18 cellular contexts compared by ENCODE assay signal in genomic region chrY:7240096-7240495, GRCh38.
DNase-seq lines count a peak whose midpoint lies in the region; ATAC-seq and TF ChIP-seq lines count a peak whose summit lies in the region.
"Had no signal": no experiment of that assay in that cellular context is flagged by ENCODE, and none has a peak within 500 bp of the region (broad histone marks: within the 10 kb centered on the region; RNA-seq: fewer than 3 reads in every experiment).

No MANE protein-coding gene starts in this region.

- WGBS in aorta, 2 donors: 88% methylated on average over 6 of the region's 6 CpGs; no CpG with 5 or more reads in 1 of the 2 donors

- DNase-seq in activated CD8-positive, alpha-beta memory T cell treated with anti-CD3 and anti-CD28 coated beads, Interleukin-2, amount 10 ng/mL, durations not matched to agents 7 days and 5 days: peak; percentile 78
- no peak for DNase-seq in activated CD8-positive, alpha-beta memory T cell treated with anti-CD3 and anti-CD28 coated beads for 24 hours
- DNase-seq in stimulated activated effector memory CD8-positive, alpha-beta T cell treated with anti-CD3 and anti-CD28 coated beads, Interleukin-12 subunit alpha, Interleukin-12 subunit beta, amount 100 ng/mL, for 72 hours (ENCODE audit: low spot score in 2 of 2): peak; percentile 2 to 65
- DNase-seq in 8988T: no peak
- DNase-seq in aorta: no peak
- DNase-seq in left lung: no peak
- DNase-seq: amygdala, Kasumi-1, left colon, NCI-H1694, NCI-H526, trophoblast cell had no signal

- peaks cover 49% of the 10 kb centered on the region for H3K4me1 Mint-ChIP-seq in activated CD8-positive, alpha-beta memory T cell treated with anti-CD3 and anti-CD28 coated beads, Interleukin-2, amount 10 ng/mL, durations not matched to agents 7 days and 5 days
- H3K4me1 Mint-ChIP-seq in activated naive CD4-positive, alpha-beta T cell treated with anti-CD3 and anti-CD28 coated beads, Interleukin-2, amount 50 U/mL, for 24 hours: peaks cover 36% of the 10 kb centered on the region
- peaks cover 40% of the 10 kb centered on the region for H3K4me1 Mint-ChIP-seq in stimulated activated effector memory CD8-positive, alpha-beta T cell treated with anti-CD3 and anti-CD28 coated beads, Interleukin-12 subunit alpha, Interleukin-12 subunit beta, amount 100 ng/mL, for 72 hours

- H3K36me3 ChIP-seq in aorta (ENCODE audit: control insufficient read depth in 1 of 2, insufficient read depth in 2 of 2, low read length in 1 of 2) (no peaks in the 10 kb centered on the region), left lung (no peaks in the 10 kb centered on the region)

- peak; percentile 96 for ATAC-seq in activated CD8-positive, alpha-beta memory T cell treated with anti-CD3 and anti-CD28 coated beads, Interleukin-2, amount 10 ng/mL, durations not matched to agents 7 days and 5 days
- ATAC-seq in activated CD4-positive, CD25-positive, alpha-beta regulatory T cell treated with anti-CD3 and anti-CD28 coated beads, Interleukin-2, amount 50 U/mL, for 24 hours: peak; percentile 71 to 74
- ATAC-seq in stimulated activated effector memory CD8-positive, alpha-beta T cell treated with anti-CD3 and anti-CD28 coated beads, Interleukin-12 subunit alpha, Interleukin-12 subunit beta, amount 100 ng/mL, for 72 hours: peak; percentile 99
- ATAC-seq in aorta (ENCODE audit: low FRiP score) (no peak), left lung (no peak)
- ATAC-seq: A549, esophagus mucosa, left colon had no signal

- H3K27ac ChIP-seq in aorta (ENCODE audit: low read depth in 1 of 2, low read length in 2 of 2) (no peak overlapping the region), left lung (no peak overlapping the region)
- H3K27ac ChIP-seq: A549, hepatocyte had no signal

- H3K27me3 ChIP-seq in aorta (ENCODE audit: control insufficient read depth in 1 of 2, insufficient read depth in 2 of 2, low read length in 1 of 2) (no peaks in the 10 kb centered on the region), left lung (no peaks in the 10 kb centered on the region)
- H3K27me3 ChIP-seq: hepatocyte had no signal

- H3K27me3 Mint-ChIP-seq in activated CD8-positive, alpha-beta memory T cell treated with anti-CD3 and anti-CD28 coated beads, Interleukin-2, amount 10 ng/mL, durations not matched to agents 7 days and 5 days: no peaks in the 10 kb centered on the region
- no peaks in the 10 kb centered on the region for H3K27me3 Mint-ChIP-seq in activated naive CD4-positive, alpha-beta T cell treated with anti-CD3 and anti-CD28 coated beads, Interleukin-2, amount 50 U/mL, for 24 hours
- H3K27me3 Mint-ChIP-seq: progenitor cell of endocrine pancreas had no signal

- H3K9me3 Mint-ChIP-seq in activated CD8-positive, alpha-beta memory T cell treated with anti-CD3 and anti-CD28 coated beads, Interleukin-2, amount 10 ng/mL, durations not matched to agents 7 days and 5 days (ENCODE audit: low read depth): no peaks in the 10 kb centered on the region
- H3K9me3 Mint-ChIP-seq in activated naive CD4-positive, alpha-beta T cell treated with anti-CD3 and anti-CD28 coated beads, Interleukin-2, amount 50 U/mL, for 24 hours: no peaks in the 10 kb centered on the region
- H3K9me3 Mint-ChIP-seq in stimulated activated effector memory CD8-positive, alpha-beta T cell treated with anti-CD3 and anti-CD28 coated beads, Interleukin-12 subunit alpha, Interleukin-12 subunit beta, amount 100 ng/mL, for 72 hours: peaks cover 8% of the 10 kb centered on the region

- TF ChIP-seq CTCF in left lung (IDR thresholded peaks at IDR 0.05): no peak

- peaks cover 14% of the 10 kb centered on the region for H3K36me3 Mint-ChIP-seq in activated CD8-positive, alpha-beta memory T cell treated with anti-CD3 and anti-CD28 coated beads, Interleukin-2, amount 10 ng/mL, durations not matched to agents 7 days and 5 days
- H3K36me3 Mint-ChIP-seq in activated naive CD4-positive, alpha-beta T cell treated with anti-CD3 and anti-CD28 coated beads, Interleukin-2, amount 50 U/mL, for 24 hours: no peaks in the 10 kb centered on the region
- no peaks in the 10 kb centered on the region for H3K36me3 Mint-ChIP-seq in stimulated activated effector memory CD8-positive, alpha-beta T cell treated with anti-CD3 and anti-CD28 coated beads, Interleukin-12 subunit alpha, Interleukin-12 subunit beta, amount 100 ng/mL, for 72 hours

- H3K4me1 ChIP-seq in aorta (ENCODE audit: control insufficient read depth in 1 of 2, insufficient read depth in 2 of 2, low read length in 2 of 2) (no peaks in the 10 kb centered on the region), left lung (no peaks in the 10 kb centered on the region)
- H3K4me1 ChIP-seq: A549 had no signal

- CTCF ChIA-PET in activated CD8-positive, alpha-beta memory T cell treated with anti-CD3 and anti-CD28 coated beads, Interleukin-2, amount 10 ng/mL, durations not matched to agents 7 days and 5 days (lab: Charles Lee): interaction anchor here (1.0 kb wide), 2 partner anchors 32 to 34 kb away, joined by 3 to 4 read pairs; no protein-coding TSS in a partner anchor

- H3K4me3 ChIP-seq in aorta (ENCODE audit: low read length in 2 of 2) (no peak overlapping the region), left lung (no peak overlapping the region)
- H3K4me3 ChIP-seq: A549, hepatocyte had no signal

- intact Hi-C loops in aorta (cut with DNase I) (no loop called here), left lung (cut with DNase I) (no loop called here)

- peak overlapping the region; percentile 59 for H3K4me3 Mint-ChIP-seq in activated CD8-positive, alpha-beta memory T cell treated with anti-CD3 and anti-CD28 coated beads, Interleukin-2, amount 10 ng/mL, durations not matched to agents 7 days and 5 days
- H3K4me3 Mint-ChIP-seq in activated naive CD4-positive, alpha-beta T cell treated with anti-CD3 and anti-CD28 coated beads, Interleukin-2, amount 50 U/mL, for 24 hours: peak overlapping the region; percentile 20
- peak overlapping the region; percentile 68 for H3K4me3 Mint-ChIP-seq in stimulated activated effector memory CD8-positive, alpha-beta T cell treated with anti-CD3 and anti-CD28 coated beads, Interleukin-12 subunit alpha, Interleukin-12 subunit beta, amount 100 ng/mL, for 72 hours

- peak overlapping the region; percentile 90 for H3K27ac Mint-ChIP-seq in activated CD8-positive, alpha-beta memory T cell treated with anti-CD3 and anti-CD28 coated beads, Interleukin-2, amount 10 ng/mL, durations not matched to agents 7 days and 5 days
- H3K27ac Mint-ChIP-seq in activated naive CD4-positive, alpha-beta T cell treated with anti-CD3 and anti-CD28 coated beads, Interleukin-2, amount 50 U/mL, for 24 hours: peak overlapping the region; percentile 62
- peak overlapping the region; percentile 10 for H3K27ac Mint-ChIP-seq in stimulated activated effector memory CD8-positive, alpha-beta T cell treated with anti-CD3 and anti-CD28 coated beads, Interleukin-12 subunit alpha, Interleukin-12 subunit beta, amount 100 ng/mL, for 72 hours
- H3K27ac Mint-ChIP-seq: progenitor cell of endocrine pancreas had no signal

- H3K9me3 ChIP-seq in aorta (ENCODE audit: control insufficient read depth, low read length) (no peaks in the 10 kb centered on the region), left lung (no peaks in the 10 kb centered on the region)
- H3K9me3 ChIP-seq: A549 had no signal

Comparison
In these comparisons a context has a peak if more than half of its experiments do, and no peak if none do; other contexts are left out.
1. DNase-seq: peak in activated CD8-positive, alpha-beta memory T cell treated with anti-CD3 and anti-CD28 coated beads, Interleukin-2, amount 10 ng/mL, durations not matched to agents 7 days and 5 days (single experiment) and stimulated activated effector memory CD8-positive, alpha-beta T cell treated with anti-CD3 and anti-CD28 coated beads, Interleukin-12 subunit alpha, Interleukin-12 subunit beta, amount 100 ng/mL, for 72 hours (2 of 2); none in activated CD8-positive, alpha-beta memory T cell treated with anti-CD3 and anti-CD28 coated beads for 24 hours (single experiment), 8988T (single experiment), aorta (0 of 2) and left lung (0 of 2).
2. ATAC-seq: peak in activated CD8-positive, alpha-beta memory T cell treated with anti-CD3 and anti-CD28 coated beads, Interleukin-2, amount 10 ng/mL, durations not matched to agents 7 days and 5 days (single experiment), activated CD4-positive, CD25-positive, alpha-beta regulatory T cell treated with anti-CD3 and anti-CD28 coated beads, Interleukin-2, amount 50 U/mL, for 24 hours (2 of 2) and stimulated activated effector memory CD8-positive, alpha-beta T cell treated with anti-CD3 and anti-CD28 coated beads, Interleukin-12 subunit alpha, Interleukin-12 subunit beta, amount 100 ng/mL, for 72 hours (single experiment); none in aorta (single experiment) and left lung (single experiment).
3. H3K27ac Mint-ChIP-seq: peak in every context shown above with its lines; median percentile 90 in activated CD8-positive, alpha-beta memory T cell treated with anti-CD3 and anti-CD28 coated beads, Interleukin-2, amount 10 ng/mL, durations not matched to agents 7 days and 5 days; 62 in activated naive CD4-positive, alpha-beta T cell treated with anti-CD3 and anti-CD28 coated beads, Interleukin-2, amount 50 U/mL, for 24 hours; 10 in stimulated activated effector memory CD8-positive, alpha-beta T cell treated with anti-CD3 and anti-CD28 coated beads, Interleukin-12 subunit alpha, Interleukin-12 subunit beta, amount 100 ng/mL, for 72 hours.
4. Peak in every context shown above with its lines, with median percentiles within 50 percentile points of each other: H3K4me3 Mint-ChIP-seq.